ENCODE assay signal across 18 cellular contexts in the genomic region with DNA sequence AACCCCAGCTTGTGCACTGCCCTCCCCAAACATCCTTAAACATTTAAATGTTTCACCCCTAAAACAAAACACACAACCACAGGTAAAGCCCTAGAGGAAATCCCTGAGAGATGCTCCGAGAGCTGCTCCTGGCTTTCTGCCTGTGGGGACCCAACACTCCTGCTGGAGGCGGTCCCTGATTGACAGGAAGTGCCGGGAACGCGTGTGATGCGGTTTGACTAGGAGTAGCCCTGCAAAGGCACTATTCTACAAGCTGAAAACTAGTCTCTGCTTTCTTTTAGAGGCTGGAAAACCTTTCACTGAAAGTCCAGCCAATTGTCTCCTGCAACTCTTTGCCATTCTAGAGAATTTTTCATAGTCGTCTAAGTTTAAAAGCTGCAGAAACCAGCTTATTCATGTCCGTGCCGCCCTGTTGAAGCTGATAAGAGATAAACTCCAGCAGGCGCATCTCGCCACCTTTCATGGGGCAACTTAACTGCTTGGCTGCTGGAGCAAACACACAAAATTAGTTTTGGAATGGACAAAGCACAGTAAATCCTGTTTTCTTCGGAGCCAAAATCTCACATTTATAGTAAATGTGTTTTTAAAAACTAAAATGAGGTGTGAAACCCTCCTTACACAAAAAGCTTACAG. TPM values are rescaled to one million over a fixed set of nuclear protein-coding genes. Genes with fewer than 3 reads are reported as not detected.
DNase-seq lines count a peak whose midpoint lies in the region; ATAC-seq and TF ChIP-seq lines count a peak whose summit lies in the region.
"Had no signal": no experiment of that assay in that cellular context is flagged by ENCODE, and none has a peak within 500 bp of the region (broad histone marks: within the 10 kb centered on the region; RNA-seq: fewer than 3 reads in every experiment).

No MANE protein-coding gene starts in this region.

- no peak overlapping the region for H3K9ac ChIP-seq in neuronal stem cell (ENCODE audit: low read depth, low read length, poor library complexity)

- no peak overlapping the region for H3K4me3 ChIP-seq in neuronal stem cell (ENCODE audit: low read length in 2 of 2)
- H3K4me3 ChIP-seq: esophagus muscularis mucosa, thyroid gland had no signal

- no peaks in the 10 kb centered on the region for H3K9me3 Mint-ChIP-seq in natural killer cell treated with Interleukin-12 subunit alpha and Interleukin-12 subunit beta and Interleukin-15 and Interleukin-18, amount 100 ng/mL, for 72 hours

- no peak overlapping the region for H2AK5ac ChIP-seq in neuronal stem cell (ENCODE audit: low read depth, low read length)

- no peak overlapping the region for H3K4ac ChIP-seq in neuronal stem cell (ENCODE audit: low read length)

- no peak overlapping the region for H3K23ac ChIP-seq in neuronal stem cell (ENCODE audit: low read depth, low read length, poor library complexity)

- no peaks in the 10 kb centered on the region for H3K36me3 ChIP-seq in neuronal stem cell (replicated peaks in 1 of 2; ENCODE audit: control insufficient read depth in 2 of 2, insufficient read depth in 2 of 2, low read length in 2 of 2)
- H3K36me3 ChIP-seq: esophagus muscularis mucosa, thyroid gland had no signal

- DNase-seq in ELF-1 (ENCODE audit: low read depth, low spot score) = peak; percentile 56
- DNase-seq in NCI-H510A (lab: John Stamatoyannopoulos, UW) = peak; percentile 47
- DNase-seq in foreskin keratinocyte = no peak
- DNase-seq in neuronal stem cell (ENCODE audit: low spot score) = no peak
- DNase-seq in AG08396 (ENCODE audit: low spot score) = no peak
- DNase-seq in dermis blood vessel endothelial cell = no peak
- no peak for DNase-seq in natural killer cell treated with Interleukin-12 subunit alpha and Interleukin-12 subunit beta and Interleukin-15 and Interleukin-18, amount 100 ng/mL, for 72 hours (ENCODE audit: low spot score)
- DNase-seq: activated CD4-positive, alpha-beta T cell treated with anti-CD3 and anti-CD28 coated beads, Interleukin-2, amount 50 U/mL, for 4 hours; activated naive CD4-positive, alpha-beta T cell treated with Interleukin-2 at 50 U/mL for 16 hours; effector CD4-positive, alpha-beta T cell; left ventricle myocardium superior; NCI-H226; stimulated activated naive B cell treated with anti-CD40 and anti-IgM and Interleukin-4, amounts not matched to agents 10 μg/mL and 1 μg/mL and 100 μg/mL, for 72 hours; thyroid gland had no signal

- peak; percentile 47 for ATAC-seq in foreskin keratinocyte
- ATAC-seq in natural killer cell treated with Interleukin-12 subunit alpha and Interleukin-12 subunit beta and Interleukin-15 and Interleukin-18, amount 100 ng/mL, for 72 hours = no peak
- ATAC-seq: left ventricle myocardium superior; sciatic nerve; stimulated activated naive B cell treated with anti-CD40 and anti-IgM and Interleukin-4, amounts not matched to agents 10 μg/mL and 1 μg/mL and 100 μg/mL, for 72 hours had no signal

- no peak overlapping the region for H3K18ac ChIP-seq in neuronal stem cell (ENCODE audit: low read length)

- peak overlapping the region; percentile 74 for H2AFZ ChIP-seq in neuronal stem cell (ENCODE audit: low read length)

- no peak overlapping the region for H3K4me2 ChIP-seq in neuronal stem cell (ENCODE audit: insufficient read depth, low read length, poor library complexity, severe bottlenecking)

- H4K8ac ChIP-seq in neuronal stem cell (ENCODE audit: low read depth, low read length) = no peak overlapping the region

- no peak overlapping the region for H2BK15ac ChIP-seq in neuronal stem cell (ENCODE audit: low read length)

- TF ChIP-seq CTCF in foreskin keratinocyte (conservative IDR thresholded peaks at IDR 0.05) = no peak

- H3K27me3 Mint-ChIP-seq in natural killer cell treated with Interleukin-12 subunit alpha and Interleukin-12 subunit beta and Interleukin-15 and Interleukin-18, amount 100 ng/mL, for 72 hours = peaks cover 0 to 21% of the 10 kb centered on the region in 2 donors

- no peak overlapping the region for H3K27ac Mint-ChIP-seq in natural killer cell treated with Interleukin-12 subunit alpha and Interleukin-12 subunit beta and Interleukin-15 and Interleukin-18, amount 100 ng/mL, for 72 hours
- H3K27ac Mint-ChIP-seq: stimulated activated naive B cell treated with anti-CD40 and anti-IgM and Interleukin-4, amounts not matched to agents 10 μg/mL and 1 μg/mL and 100 μg/mL, for 72 hours had no signal

- H2BK120ac ChIP-seq in neuronal stem cell (ENCODE audit: low read depth, low read length) = no peak overlapping the region

- no peaks in the 10 kb centered on the region for H3K9me3 ChIP-seq in neuronal stem cell (replicated peaks in 1 of 2; ENCODE audit: control insufficient read depth in 2 of 2, insufficient read depth in 1 of 2, low read depth in 1 of 2, low read length in 2 of 2)
- H3K9me3 ChIP-seq: esophagus muscularis mucosa, thyroid gland had no signal

- H3K27ac ChIP-seq in foreskin keratinocyte = no peak overlapping the region
- H3K27ac ChIP-seq in neuronal stem cell (replicated peaks; ENCODE audit: low read length) = no peak overlapping the region
- H3K27ac ChIP-seq: esophagus muscularis mucosa, thyroid gland had no signal

- no peak overlapping the region for H2BK5ac ChIP-seq in neuronal stem cell (ENCODE audit: low read length)

- no peak overlapping the region for H4K91ac ChIP-seq in neuronal stem cell (ENCODE audit: low read depth, low read length, poor library complexity)

- H3K27me3 ChIP-seq in foreskin keratinocyte (peaks cover 21% of the 10 kb centered on the region), neuronal stem cell (ENCODE audit: control insufficient read depth in 3 of 3, insufficient read depth in 3 of 3, low read depth in 1 of 3, low read length in 3 of 3) (peaks cover 0 to 2% (median 0%) of the 10 kb centered on the region in 3 experiments)
- H3K27me3 ChIP-seq: thyroid gland had no signal

- no peak overlapping the region for H3K4me3 Mint-ChIP-seq in natural killer cell treated with Interleukin-12 subunit alpha and Interleukin-12 subunit beta and Interleukin-15 and Interleukin-18, amount 100 ng/mL, for 72 hours
- H3K4me3 Mint-ChIP-seq: stimulated activated naive B cell treated with anti-CD40 and anti-IgM and Interleukin-4, amounts not matched to agents 10 μg/mL and 1 μg/mL and 100 μg/mL, for 72 hours had no signal

- H3K4me1 ChIP-seq in foreskin keratinocyte (no peaks in the 10 kb centered on the region), neuronal stem cell (ENCODE audit: control insufficient read depth in 2 of 2, insufficient read depth in 1 of 2, low read depth in 1 of 2, low read length in 2 of 2) (peaks cover 14 to 15% of the 10 kb centered on the region in 2 donors)
- H3K4me1 ChIP-seq: esophagus muscularis mucosa had no signal

- no peaks in the 10 kb centered on the region for H3K4me1 Mint-ChIP-seq in natural killer cell treated with Interleukin-12 subunit alpha and Interleukin-12 subunit beta and Interleukin-15 and Interleukin-18, amount 100 ng/mL, for 72 hours (ENCODE audit: low read depth in 2 of 2)
- H3K4me1 Mint-ChIP-seq: stimulated activated naive B cell treated with anti-CD40 and anti-IgM and Interleukin-4, amounts not matched to agents 10 μg/mL and 1 μg/mL and 100 μg/mL, for 72 hours had no signal

- whole genome bisulfite sequencing in neuronal stem cell (ENCODE audit: extremely low coverage in 2 of 2, insufficient read length in 2 of 2, insufficient replicate concordance in 1 of 2), 2 donors = no CpG with 5 or more reads among the region's 12 CpGs

- H3K79me1 ChIP-seq in neuronal stem cell (ENCODE audit: low read depth, low read length) = no peaks in the 10 kb centered on the region

- no peak overlapping the region for H3K14ac ChIP-seq in neuronal stem cell (ENCODE audit: low read length)

- H3K36me3 Mint-ChIP-seq in natural killer cell treated with Interleukin-12 subunit alpha and Interleukin-12 subunit beta and Interleukin-15 and Interleukin-18, amount 100 ng/mL, for 72 hours = no peaks in the 10 kb centered on the region
- H3K36me3 Mint-ChIP-seq: stimulated activated naive B cell treated with anti-CD40 and anti-IgM and Interleukin-4, amounts not matched to agents 10 μg/mL and 1 μg/mL and 100 μg/mL, for 72 hours had no signal

- H2BK12ac ChIP-seq in neuronal stem cell (ENCODE audit: low read length) = no peak overlapping the region

RNA-seq across cellular contexts. Expression of gene DACT2, which starts 47.1 kb away (rescaled TPM):
- total RNA-seq in foreskin keratinocyte (0.48 and 0.71 TPM in 2 replicates), dermis blood vessel endothelial cell (not detected in 2 replicates)
- polyA plus RNA-seq in foreskin keratinocyte = 0.29 and 0.51 TPM in 2 replicates
- polyA plus RNA-seq in neuronal stem cell (2013, experiment 1 of 2) = 0.46 TPM
- polyA plus RNA-seq in neuronal stem cell (2013, experiment 2 of 2) = 0.51 TPM
- total RNA-seq in natural killer cell treated with Interleukin-12 subunit alpha and Interleukin-12 subunit beta and Interleukin-15 and Interleukin-18, amount 100 ng/mL, for 72 hours = not detected
- total RNA-seq: glomerular endothelial cell, H4 had no signal

Comparison
In these comparisons a context has a peak if more than half of its experiments do, and no peak if none do; other contexts are left out.
1. DNase-seq: peak in ELF-1 (single experiment) and NCI-H510A (single experiment); none in foreskin keratinocyte (0 of 2), neuronal stem cell (single experiment), AG08396 (single experiment), dermis blood vessel endothelial cell (single experiment) and natural killer cell treated with Interleukin-12 subunit alpha and Interleukin-12 subunit beta and Interleukin-15 and Interleukin-18, amount 100 ng/mL, for 72 hours (single experiment).